8 cellular contexts compared by ENCODE assay signal in genomic region chr2:128027278-128027800, GRCh38. TPM values are rescaled to one million over a fixed set of nuclear protein-coding genes. Genes with fewer than 3 reads are reported as not detected.
DNase-seq lines count a peak whose midpoint lies in the region; ATAC-seq, FAIRE-seq and TF ChIP-seq lines count a peak whose summit lies in the region.

No MANE protein-coding gene starts in this region.

- H3K27me3 Mint-ChIP-seq in type B pancreatic cell, result no peaks in the 10 kb centered on the region

- H3K36me3 Mint-ChIP-seq in type B pancreatic cell, result no peaks in the 10 kb centered on the region

- peak; percentile 96 for DNase-seq in GM12891 (ENCODE audit: insufficient read length, low spot score)
- DNase-seq in NCI-H1436 treated with DMSO at 0.1 percent for 48 hours (lab: John Stamatoyannopoulos, UW), result peak; percentile 70
- DNase-seq in T follicular helper cell (ENCODE audit: low read depth), result peak; percentile 99
- DNase-seq in amniotic epithelial cell (ENCODE audit: low read depth), result peak; percentile 97
- DNase-seq in left cardiac atrium, result peak; percentile 99
- DNase-seq in posterior cingulate gyrus, result peak; percentile 98 to 100 (median 100)
- DNase-seq in type B pancreatic cell (ENCODE audit: extremely low spot score, unreplicated experiment), result peak; percentile 98

- peak; percentile 92 for FAIRE-seq in GM12891 (lab: Jason Lieb, UNC)

- intact Hi-C loops in left cardiac atrium (cut with DNase I) (loop anchor here in 1 of 2 donors (10.0 kb wide), 1 partner anchor 143 kb away; the partner anchor contains the start of gene AMMECR1L), posterior cingulate gyrus (cut with DNase I) (loop anchor here (2.0 to 10.0 kb wide), 2 partner anchors 63 to 143 kb away; partner anchors contain the start of genes AMMECR1L and UGGT1)

- TF ChIP-seq CTCF in type B pancreatic cell (conservative IDR thresholded peaks at IDR 0.05), result no peak

- H3K27ac Mint-ChIP-seq in type B pancreatic cell, result no peak overlapping the region

- H3K4me1 Mint-ChIP-seq in type B pancreatic cell (ENCODE audit: unreplicated experiment), result peaks cover 5% of the 10 kb centered on the region

- TF ChIP-seq POLR2A in GM12891 (IDR thresholded peaks at IDR 0.05; ENCODE audit: low read depth, low read length), result no peak

- peak overlapping the region; percentile 87 for H3K4me3 Mint-ChIP-seq in type B pancreatic cell

- ATAC-seq in HG02870 (IDR thresholded peaks at IDR 0.05; ENCODE audit: unreplicated experiment) (peak; percentile 84), left cardiac atrium (peak; percentile 94 to 96)

- H3K9me3 Mint-ChIP-seq in type B pancreatic cell, result no peaks in the 10 kb centered on the region

TF ChIP-seq in GM12891, 5 proteins besides CTCF, POLR2A, EP300 and RAD21:
- TF ChIP-seq SPI1 (IDR thresholded peaks at IDR 0.05; ENCODE audit: low read depth, low read length) (no peak), TAF1 (IDR thresholded peaks at IDR 0.05; ENCODE audit: low read depth, low read length) (no peak; the same call in 1 of the 2 replicates), POU2F2 (IDR thresholded peaks at IDR 0.05; ENCODE audit: low read depth, low read length) (no peak), PAX5 (IDR thresholded peaks at IDR 0.05; ENCODE audit: insufficient read depth, low read length, severe bottlenecking) (no peak), POLR2AphosphoS5 (IDR thresholded peaks at IDR 0.05; ENCODE audit: low read depth, low read length) (no peak)

RNA-seq across cellular contexts. Expression of gene SAP130, which starts 0.5 kb away (rescaled TPM):
- 10.6 TPM for polyA plus RNA-seq in GM12891 (2012; ENCODE audit: low read depth, missing spikeins)
- total RNA-seq in left cardiac atrium (10 to 100 TPM; 12.0 to 13.1 TPM), type B pancreatic cell (ENCODE audit: low replicate concordance) (27.6 and 41.9 TPM in 2 replicates)

Comparison
In these comparisons a context has a peak if more than half of its experiments do, and no peak if none do; other contexts are left out.
1. Peak in every context shown above with its lines: DNase-seq and ATAC-seq.